ENCODE assay signal across 1 cellular context in genomic region chr10:71244638-71245419, GRCh38.
TF ChIP-seq lines count a peak whose summit lies in the region.

No MANE protein-coding gene starts in this region.

TF ChIP-seq in IMR-90, 13 proteins besides CTCF, POLR2A, EP300 and RAD21:
- TF ChIP-seq, protein P1, sequence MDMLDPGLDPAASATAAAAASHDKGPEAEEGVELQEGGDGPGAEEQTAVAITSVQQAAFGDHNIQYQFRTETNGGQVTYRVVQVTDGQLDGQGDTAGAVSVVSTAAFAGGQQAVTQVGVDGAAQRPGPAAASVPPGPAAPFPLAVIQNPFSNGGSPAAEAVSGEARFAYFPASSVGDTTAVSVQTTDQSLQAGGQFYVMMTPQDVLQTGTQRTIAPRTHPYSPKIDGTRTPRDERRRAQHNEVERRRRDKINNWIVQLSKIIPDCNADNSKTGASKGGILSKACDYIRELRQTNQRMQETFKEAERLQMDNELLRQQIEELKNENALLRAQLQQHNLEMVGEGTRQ (IDR thresholded peaks at IDR 0.05; ENCODE audit: low read depth, low read length) = no peak
- TF ChIP-seq SMC3 (IDR thresholded peaks at IDR 0.05; ENCODE audit: low read depth, low read length) = no peak
- no peak for TF ChIP-seq CHD1 (IDR thresholded peaks at IDR 0.05; ENCODE audit: low read depth, low read length)
- TF ChIP-seq RCOR1 (IDR thresholded peaks at IDR 0.05; ENCODE audit: insufficient replicate concordance, low read length) = no peak
- no peak; the same call in 1 of the 2 replicates for TF ChIP-seq MXI1 (IDR thresholded peaks at IDR 0.05; ENCODE audit: borderline replicate concordance, low read depth, low read length)
- TF ChIP-seq BHLHE40 (IDR thresholded peaks at IDR 0.05; ENCODE audit: low read depth, low read length) = peak; percentile 50; the same call in 1 of the 2 replicates
- no peak for TF ChIP-seq FOS (IDR thresholded peaks at IDR 0.05; ENCODE audit: low read depth, low read length)
- no peak for TF ChIP-seq RFX5 (IDR thresholded peaks at IDR 0.05; ENCODE audit: low read depth, low read length)
- no peak for TF ChIP-seq MAFK (IDR thresholded peaks at IDR 0.05; ENCODE audit: low read depth, low read length)
- TF ChIP-seq, protein P2, sequence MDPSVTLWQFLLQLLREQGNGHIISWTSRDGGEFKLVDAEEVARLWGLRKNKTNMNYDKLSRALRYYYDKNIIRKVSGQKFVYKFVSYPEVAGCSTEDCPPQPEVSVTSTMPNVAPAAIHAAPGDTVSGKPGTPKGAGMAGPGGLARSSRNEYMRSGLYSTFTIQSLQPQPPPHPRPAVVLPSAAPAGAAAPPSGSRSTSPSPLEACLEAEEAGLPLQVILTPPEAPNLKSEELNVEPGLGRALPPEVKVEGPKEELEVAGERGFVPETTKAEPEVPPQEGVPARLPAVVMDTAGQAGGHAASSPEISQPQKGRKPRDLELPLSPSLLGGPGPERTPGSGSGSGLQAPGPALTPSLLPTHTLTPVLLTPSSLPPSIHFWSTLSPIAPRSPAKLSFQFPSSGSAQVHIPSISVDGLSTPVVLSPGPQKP (IDR thresholded peaks at IDR 0.05; ENCODE audit: borderline replicate concordance, low read depth, low read length) = no peak
- TF ChIP-seq CEBPB (IDR thresholded peaks at IDR 0.05; ENCODE audit: low read depth, low read length) = no peak
- peak; percentile 73; the same call in 1 of the 2 replicates for TF ChIP-seq MAZ (IDR thresholded peaks at IDR 0.05; ENCODE audit: borderline replicate concordance, low read depth, low read length)
- TF ChIP-seq NFE2L2 (IDR thresholded peaks at IDR 0.05; ENCODE audit: low read depth, low read length) = no peak
TF ChIP-seq in IMR-90: peak in this region for 2.
